12 cellular contexts compared by ENCODE assay signal in the genomic region with DNA sequence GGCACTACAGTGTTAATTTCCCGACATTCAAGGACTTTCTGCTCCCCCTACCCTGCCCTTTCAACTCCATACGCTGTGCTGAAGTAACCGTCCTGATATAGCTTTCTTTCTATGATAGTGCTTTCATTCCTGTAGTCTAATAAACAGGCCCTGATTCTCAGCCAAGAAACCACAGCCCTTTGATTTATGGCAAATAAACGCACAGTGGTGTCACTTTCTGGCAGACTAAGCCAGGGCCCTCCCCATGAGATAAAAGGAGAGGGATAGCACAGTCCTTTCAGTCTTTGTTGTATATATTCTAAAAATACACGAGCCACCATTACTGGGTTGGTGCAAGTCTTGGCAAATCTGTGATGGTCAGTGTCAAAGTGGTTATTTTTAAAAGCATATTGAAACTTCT.
A peak's percentile ranks its signal among the peaks of the same experiment; 100 is the strongest.
DNase-seq lines count a peak whose midpoint lies in the region; ATAC-seq and TF ChIP-seq lines count a peak whose summit lies in the region.
"Had no signal": no experiment of that assay in that cellular context is flagged by ENCODE, and none has a peak within 500 bp of the region (broad histone marks: within the 10 kb centered on the region; RNA-seq: fewer than 3 reads in every experiment).

No MANE protein-coding gene starts in this region.

- H3K4me1 ChIP-seq in body of pancreas (peaks cover 30% of the 10 kb centered on the region), iPS-20b (ENCODE audit: insufficient read depth, low read length) (peaks cover 63% of the 10 kb centered on the region), skeletal muscle tissue (ENCODE audit: control insufficient read depth in 3 of 3, insufficient read depth in 3 of 3, low read length in 3 of 3) (peaks cover 7 to 16% (median 15%) of the 10 kb centered on the region in 3 donors)

- peaks cover 0 to 6% of the 10 kb centered on the region in 2 donors for H3K36me3 ChIP-seq in body of pancreas (replicated peaks in 1 of 2; ENCODE audit: insufficient read depth in 1 of 2, low read depth in 2 of 2)
- H3K36me3 ChIP-seq in iPS-20b (ENCODE audit: insufficient read depth, low read depth, low read length) = peaks cover 12% of the 10 kb centered on the region; the same call in 1 of the 2 replicates
- H3K36me3 ChIP-seq in skeletal muscle tissue (ENCODE audit: control insufficient read depth in 3 of 3, insufficient read depth in 3 of 3, low read length in 3 of 3) = peaks cover 6 to 22% (median 9%) of the 10 kb centered on the region in 3 donors

- no peaks in the 10 kb centered on the region for H3K27me3 ChIP-seq in body of pancreas
- H3K27me3 ChIP-seq in iPS-20b (ENCODE audit: insufficient read depth, low read length) = no peaks in the 10 kb centered on the region
- no peaks in the 10 kb centered on the region for H3K27me3 ChIP-seq in skeletal muscle tissue (ENCODE audit: control insufficient read depth in 3 of 3, insufficient read depth in 3 of 3, low read length in 3 of 3)

- H3K9me3 Mint-ChIP-seq in activated naive CD4-positive, alpha-beta T cell treated with anti-CD3 and anti-CD28 coated beads for 36 hours = no peaks in the 10 kb centered on the region
- H3K9me3 Mint-ChIP-seq in activated T-cell treated with anti-CD3 and anti-CD28 coated beads, Interleukin-2, amount 50 U/mL, for 4 hours = no peaks in the 10 kb centered on the region
- H3K9me3 Mint-ChIP-seq: activated T-helper 1 cell treated with anti-CD3 and anti-CD28 coated beads, Interleukin-12 subunit alpha, Interleukin-12 subunit beta, Interleukin-2, Interleukin-4 antibody, amounts not matched to agents 30 ng/mL and 10 ng/mL and 1 ng/mL, durations not matched to agents 14 hours and 24 hours and 36 hours; T-helper 1 cell treated with Interleukin-12 subunit alpha and Interleukin-12 subunit beta and Interleukin-4 antibody, amounts not matched to agents 30 μg/mL and 1 μg/mL, for 36 hours had no signal

- H3K27me3 Mint-ChIP-seq in activated naive CD4-positive, alpha-beta T cell treated with anti-CD3 and anti-CD28 coated beads for 36 hours (ENCODE audit: low read depth) = no peaks in the 10 kb centered on the region
- H3K27me3 Mint-ChIP-seq in activated T-cell treated with anti-CD3 and anti-CD28 coated beads, Interleukin-2, amount 50 U/mL, for 4 hours (ENCODE audit: low read depth) = no peaks in the 10 kb centered on the region

- no peaks in the 10 kb centered on the region for H3K4me1 Mint-ChIP-seq in activated naive CD4-positive, alpha-beta T cell treated with anti-CD3 and anti-CD28 coated beads for 36 hours (ENCODE audit: low read depth)
- no peaks in the 10 kb centered on the region for H3K4me1 Mint-ChIP-seq in activated T-cell treated with anti-CD3 and anti-CD28 coated beads, Interleukin-2, amount 50 U/mL, for 4 hours (ENCODE audit: low read depth)

- H3K9ac ChIP-seq in iPS-20b (ENCODE audit: low read depth, low read length) (0 out of 2 replicates have a peak overlapping the region, but pooled peaks have one; percentile 26), skeletal muscle tissue (ENCODE audit: low read depth in 1 of 3, low read length in 3 of 3) (no peak overlapping the region)

- TF ChIP-seq CTCF in body of pancreas (IDR thresholded peaks at IDR 0.05) = no peak

- intact Hi-C loops in body of pancreas (cut with DNase I) = no loop called here
- intact Hi-C loops in activated naive CD4-positive, alpha-beta T cell treated with anti-CD3 and anti-CD28 coated beads for 36 hours (cut with micrococcal nuclease) = loop anchor here (5.0 kb wide), 1 partner anchor 155 kb away; no protein-coding TSS in a partner anchor

- no peak overlapping the region for H3K4me3 Mint-ChIP-seq in activated naive CD4-positive, alpha-beta T cell treated with anti-CD3 and anti-CD28 coated beads for 36 hours
- no peak overlapping the region for H3K4me3 Mint-ChIP-seq in activated T-cell treated with anti-CD3 and anti-CD28 coated beads, Interleukin-2, amount 50 U/mL, for 4 hours
- H3K4me3 Mint-ChIP-seq: activated T-helper 1 cell treated with anti-CD3 and anti-CD28 coated beads, Interleukin-12 subunit alpha, Interleukin-12 subunit beta, Interleukin-2, Interleukin-4 antibody, amounts not matched to agents 30 ng/mL and 10 ng/mL and 1 ng/mL, durations not matched to agents 14 hours and 24 hours and 36 hours; T-helper 1 cell treated with Interleukin-12 subunit alpha and Interleukin-12 subunit beta and Interleukin-4 antibody, amounts not matched to agents 30 μg/mL and 1 μg/mL, for 36 hours had no signal

- CTCF ChIA-PET in activated naive CD4-positive, alpha-beta T cell treated with anti-CD3 and anti-CD28 coated beads for 36 hours (lab: Charles Lee) = no interaction called here

- H3K27ac Mint-ChIP-seq in activated naive CD4-positive, alpha-beta T cell treated with anti-CD3 and anti-CD28 coated beads for 36 hours = no peak overlapping the region
- H3K27ac Mint-ChIP-seq: activated T-helper 1 cell treated with anti-CD3 and anti-CD28 coated beads, Interleukin-12 subunit alpha, Interleukin-12 subunit beta, Interleukin-2, Interleukin-4 antibody, amounts not matched to agents 30 ng/mL and 10 ng/mL and 1 ng/mL, durations not matched to agents 14 hours and 24 hours and 36 hours; T-helper 1 cell treated with Interleukin-12 subunit alpha and Interleukin-12 subunit beta and Interleukin-4 antibody, amounts not matched to agents 30 μg/mL and 1 μg/mL, for 36 hours had no signal

- WGBS in body of pancreas, 2 donors = 13 to 22% methylated on average over 5 of the region's 5 CpGs

- peak; percentile 61 for DNase-seq in NCI-H2227 treated with DMSO at 0.1 percent for 48 hours (lab: John Stamatoyannopoulos, UW)
- DNase-seq in body of pancreas = no peak
- no peak for DNase-seq in activated naive CD4-positive, alpha-beta T cell treated with anti-CD3 and anti-CD28 coated beads for 36 hours
- DNase-seq in activated T-cell treated with anti-CD3 and anti-CD28 coated beads, Interleukin-2, amount 50 U/mL, for 4 hours = no peak
- DNase-seq: activated CD4-positive, alpha-beta T cell treated with anti-CD3 and anti-CD28 coated beads for 4 hours; NCI-H2029 had no signal

- H3K4me3 ChIP-seq in body of pancreas (no peak overlapping the region), iPS-20b (ENCODE audit: low read length) (no peak overlapping the region), skeletal muscle tissue (ENCODE audit: low read length in 3 of 3) (peak overlapping the region in 1 of 3 donors; percentile 8)

- H3K36me3 Mint-ChIP-seq in activated naive CD4-positive, alpha-beta T cell treated with anti-CD3 and anti-CD28 coated beads for 36 hours (ENCODE audit: low read depth) = no peaks in the 10 kb centered on the region
- peaks cover 9% of the 10 kb centered on the region for H3K36me3 Mint-ChIP-seq in activated T-cell treated with anti-CD3 and anti-CD28 coated beads, Interleukin-2, amount 50 U/mL, for 4 hours (ENCODE audit: insufficient read depth)

- ATAC-seq in body of pancreas (peak; percentile 45), HG02885 (IDR thresholded peaks at IDR 0.05; ENCODE audit: poor library complexity, unreplicated experiment) (no peak), GM19397 (IDR thresholded peaks at IDR 0.05; ENCODE audit: unreplicated experiment) (no peak)
- no peak for ATAC-seq in activated T-cell treated with anti-CD3 and anti-CD28 coated beads, Interleukin-2, amount 50 U/mL, for 4 hours

- TF ChIP-seq POLR2A in body of pancreas (IDR thresholded peaks at IDR 0.05) = no peak

- H3K9me3 ChIP-seq in body of pancreas (no peaks in the 10 kb centered on the region), iPS-20b (ENCODE audit: insufficient read depth, low read depth, low read length) (no peaks in the 10 kb centered on the region), skeletal muscle tissue (ENCODE audit: control insufficient read depth in 3 of 3, low read length in 3 of 3) (no peaks in the 10 kb centered on the region)

- peak overlapping the region in 3 of 4 donors; percentile 54 to 70 (median 70) for H3K27ac ChIP-seq in body of pancreas
- peak overlapping the region; percentile 15 for H3K27ac ChIP-seq in iPS-20b (ENCODE audit: low read length)
- H3K27ac ChIP-seq in skeletal muscle tissue (ENCODE audit: low read depth, low read length) = peak overlapping the region; percentile 66

Comparison
In these comparisons a context has a peak if more than half of its experiments do, and no peak if none do; other contexts are left out.
1. H3K27ac ChIP-seq: peak in every context shown above with its lines; median percentile 70 in body of pancreas; 66 in skeletal muscle tissue; 15 in iPS-20b.